In the genomic region with DNA sequence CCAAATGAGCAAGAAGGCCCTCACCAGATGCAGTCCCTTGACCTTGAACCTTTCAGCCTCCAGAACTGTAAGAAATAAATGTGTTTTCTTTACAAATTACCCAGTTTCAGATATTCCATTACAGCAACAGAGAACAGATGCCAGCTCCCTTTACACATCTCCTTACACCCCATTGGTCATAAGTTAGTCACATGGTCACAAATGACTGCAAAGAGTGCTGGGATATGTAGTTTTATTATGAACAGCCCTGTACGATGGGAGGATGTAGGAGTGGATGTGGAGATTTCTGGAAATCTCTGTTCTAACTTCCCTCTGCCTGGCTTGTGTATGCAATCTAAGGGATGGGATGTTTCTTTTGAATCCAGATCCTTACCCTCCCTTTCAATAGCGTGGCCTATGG, we compare ENCODE assay signal across 8 cellular contexts. TPM values are rescaled to one million over a fixed set of nuclear protein-coding genes. Genes with fewer than 3 reads are reported as not detected.
A peak's percentile ranks its signal among the peaks of the same experiment; 100 is the strongest.
DNase-seq lines count a peak whose midpoint lies in the region; ATAC-seq and TF ChIP-seq lines count a peak whose summit lies in the region.

No MANE protein-coding gene starts in this region.

- no TSS peak for BruUV-seq in HCT116 (replicated peaks; lab: Mats Ljungman, UMichigan)

- ATAC-seq in HCT116 (peak; percentile 97), GM19023 (IDR thresholded peaks at IDR 0.05; ENCODE audit: unreplicated experiment) (no peak)

- H4K20me1 ChIP-seq in HCT116 (ENCODE audit: insufficient read depth), result no peaks in the 10 kb centered on the region

- no peaks in the 10 kb centered on the region for H3K79me2 ChIP-seq in HCT116 (ENCODE audit: insufficient read depth, low read length)

- no peaks in the 10 kb centered on the region for H3K9me3 ChIP-seq in HCT116 (ENCODE audit: control insufficient read depth in 1 of 2, insufficient read depth in 1 of 2, low read depth in 1 of 2, low read length in 2 of 2)

- POLR2A ChIA-PET in HCT116 (lab: Charles Lee), result interaction anchor here (0.6 kb wide), 1 partner anchor 13 kb away, joined by 6 read pairs; the partner anchor contains the start of gene RPL38

- H3K27me3 ChIP-seq in HCT116 (ENCODE audit: insufficient read depth, low read length), result peaks cover 24% of the 10 kb centered on the region; the same call in 1 of the 2 replicates

- no peak overlapping the region for H3K4me3 ChIP-seq in HCT116 (replicated peaks in 1 of 2; ENCODE audit: low read depth in 1 of 2, low read length in 2 of 2)

- no peak for TF ChIP-seq POLR2A in HCT116 (IDR thresholded peaks at IDR 0.05; ENCODE audit: borderline replicate concordance, extremely low read depth, insufficient read depth, insufficient read length)

- no peak for TF ChIP-seq CTCF in HCT116 (IDR thresholded peaks at IDR 0.05 in 2 of 3, conservative IDR thresholded peaks at IDR 0.05 in 1 of 3; ENCODE audit: borderline replicate concordance in 1 of 3, insufficient read depth in 1 of 3, low read depth in 2 of 3, low read length in 2 of 3)

- peak overlapping the region; percentile 24 for H3K4me2 ChIP-seq in HCT116 (ENCODE audit: low read length)

- DNase-seq in ELR (ENCODE audit: low read depth), result peak; percentile 64
- peak; percentile 66 for DNase-seq in HCT116 (ENCODE audit: low read depth, low spot score)
- DNase-seq in NCI-H748 (lab: John Stamatoyannopoulos, UW; ENCODE audit: unreplicated experiment), result peak; percentile 50
- DNase-seq in dermis microvascular lymphatic vessel endothelial cell (ENCODE audit: low read depth in 2 of 2), result peak; percentile 63 to 66
- DNase-seq in pons (ENCODE audit: low spot score), result peak; percentile 76
- DNase-seq in stimulated activated naive CD4-positive, alpha-beta T cell treated with Interleukin-2 at 50 U/mL for 16 hours (lab: John Stamatoyannopoulos, UW), result no peak
- DNase-seq in stimulated activated naive CD4-positive, alpha-beta T cell (lab: John Stamatoyannopoulos, UW), result no peak

- no peaks in the 10 kb centered on the region for H3K36me3 ChIP-seq in HCT116 (ENCODE audit: control insufficient read depth in 1 of 2, insufficient read depth in 2 of 2, low read length in 2 of 2)

- intact Hi-C loops in HCT116 (cut with micrococcal nuclease), result no loop called here

- H3K9me2 ChIP-seq in HCT116 (ENCODE audit: insufficient read depth), result no peaks in the 10 kb centered on the region

- TF ChIP-seq RAD21 in HCT116 (IDR thresholded peaks at IDR 0.05; ENCODE audit: low read depth), result no peak

- no peak overlapping the region for H3K27ac ChIP-seq in HCT116 (ENCODE audit: low read depth, low read length)

- RAD21 ChIA-PET in HCT116 (lab: Charles Lee; ENCODE audit: low non-redundant PET in 1 of 2, low total read pairs in 2 of 2, uncharacterized antibody in 2 of 2, unreplicated experiment in 2 of 2), result no interaction called here

- H3K9ac ChIP-seq in HCT116 (ENCODE audit: low read length), result no peak overlapping the region

- peak overlapping the region; percentile 37 for H2AFZ ChIP-seq in HCT116 (ENCODE audit: low read depth, low read length, poor library complexity, severe bottlenecking)

- H3K4me1 ChIP-seq in HCT116 (ENCODE audit: control insufficient read depth in 1 of 2, insufficient read depth in 2 of 2, low read length in 2 of 2), result no peaks in the 10 kb centered on the region

- CTCF ChIA-PET in HCT116 (lab: Charles Lee), result interaction anchor here (0.8 to 5.6 kb wide), 3 partner anchors 9 to 13 kb away, joined by 3 to 55 read pairs (median 5); partner anchors contain the start of gene RPL38

TF ChIP-seq in HCT116, 20 proteins besides CTCF, POLR2A, EP300 and RAD21:
- no peak for TF ChIP-seq YY1 (IDR thresholded peaks at IDR 0.05; ENCODE audit: extremely low read depth, insufficient replicate concordance, low read depth, low read length)
- no peak for TF ChIP-seq SIN3A (IDR thresholded peaks at IDR 0.05; ENCODE audit: low read depth)
- TF ChIP-seq EZH2phosphoT487 (IDR thresholded peaks at IDR 0.05; ENCODE audit: borderline replicate concordance), result no peak
- no peak for TF ChIP-seq EGR1 (IDR thresholded peaks at IDR 0.05; ENCODE audit: low read depth)
TF ChIP-seq in HCT116: peak in this region for 0.

RNA-seq across cellular contexts. Expression of gene RPL38, which starts 13.3 kb away (rescaled TPM):
- total RNA-seq in HCT116 (2021; ENCODE audit: unreplicated experiment), result 1,628 TPM
- polyA plus RNA-seq in HCT116 (2012), result 6,393 and 7,467 TPM in 2 replicates
- total RNA-seq in dermis microvascular lymphatic vessel endothelial cell, result 1,518 and 2,766 TPM in 2 replicates

RNA-seq across cellular contexts. Expression of gene TTYH2, which starts 23.2 kb away (rescaled TPM):
- total RNA-seq in HCT116 (2021; ENCODE audit: unreplicated experiment) (10.8 TPM), dermis microvascular lymphatic vessel endothelial cell (0.51 and 0.90 TPM in 2 replicates)
- polyA plus RNA-seq in HCT116 (2012), result 7.9 and 8.2 TPM in 2 replicates

Comparison
In these comparisons a context has a peak if more than half of its experiments do, and no peak if none do; other contexts are left out.
1. DNase-seq: peak in ELR (single experiment), HCT116 (single experiment), NCI-H748 (single experiment), dermis microvascular lymphatic vessel endothelial cell (2 of 2) and pons (single experiment); none in stimulated activated naive CD4-positive, alpha-beta T cell treated with Interleukin-2 at 50 U/mL for 16 hours (single experiment) and stimulated activated naive CD4-positive, alpha-beta T cell (0 of 6).